In the genomic region with DNA sequence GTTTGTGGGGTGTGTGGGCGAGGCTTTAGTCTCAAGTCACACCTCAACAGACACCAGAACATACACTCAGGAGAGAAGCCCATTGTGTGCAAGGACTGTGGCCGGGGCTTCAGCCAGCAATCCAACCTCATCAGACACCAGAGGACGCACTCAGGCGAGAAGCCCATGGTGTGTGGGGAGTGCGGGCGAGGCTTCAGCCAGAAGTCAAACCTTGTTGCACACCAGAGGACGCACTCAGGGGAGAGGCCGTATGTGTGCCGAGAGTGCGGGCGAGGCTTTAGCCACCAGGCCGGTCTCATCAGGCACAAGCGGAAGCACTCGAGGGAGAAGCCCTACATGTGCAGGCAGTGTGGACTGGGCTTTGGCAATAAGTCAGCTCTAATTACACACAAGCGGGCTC, we compare ENCODE assay signal across 27 cellular contexts. TPM values are rescaled to one million over a fixed set of nuclear protein-coding genes. Genes with fewer than 3 reads are reported as not detected.
A peak's percentile ranks its signal among the peaks of the same experiment; 100 is the strongest.
DNase-seq lines count a peak whose midpoint lies in the region; ATAC-seq, FAIRE-seq and TF ChIP-seq lines count a peak whose summit lies in the region.
"Had no signal": no experiment of that assay in that cellular context is flagged by ENCODE, and none has a peak within 500 bp of the region (broad histone marks: within the 10 kb centered on the region; RNA-seq: fewer than 3 reads in every experiment).

No MANE protein-coding gene starts in this region.

- H3K4me1 ChIP-seq in GM12878 (ENCODE audit: control insufficient read depth, insufficient read depth, low read length) (no peaks in the 10 kb centered on the region), HepG2 (ENCODE audit: insufficient read depth, low read length) (no peaks in the 10 kb centered on the region), spleen (no peaks in the 10 kb centered on the region), aorta (ENCODE audit: control insufficient read depth in 1 of 2, insufficient read depth in 2 of 2, low read length in 2 of 2) (no peaks in the 10 kb centered on the region)
- H3K4me1 ChIP-seq: A549; BLaER1 treated with 17β-estradiol and CSF1 and Interleukin-3, amounts not matched to agents 10 nM and 100 nM; Caco-2 had no signal

- no peak for TF ChIP-seq EP300 in GM12878 (IDR thresholded peaks at IDR 0.05; ENCODE audit: borderline replicate concordance in 1 of 2, control insufficient read depth in 1 of 2, low read depth in 2 of 2, low read length in 2 of 2)
- TF ChIP-seq EP300 in HepG2 (IDR thresholded peaks at IDR 0.05; ENCODE audit: low read depth in 2 of 2, low read length in 2 of 2), result no peak
- no peak for TF ChIP-seq EP300 in HepG2 (CRISPR knock-in tag; IDR thresholded peaks at IDR 0.05; ENCODE audit: borderline replicate concordance)

- no peaks in the 10 kb centered on the region for H3K79me2 ChIP-seq in GM12878 (ENCODE audit: control insufficient read depth, insufficient read depth, low read length)
- H3K79me2 ChIP-seq in HepG2 (ENCODE audit: insufficient read depth, low read length), result no peaks in the 10 kb centered on the region

- RAD21 ChIA-PET in GM12878 (lab: Charles Lee; ENCODE audit: unreplicated experiment), result no interaction called here

- no peaks in the 10 kb centered on the region for H3K27me3 Mint-ChIP-seq in stimulated activated naive B cell treated with anti-CD40 and anti-IgM and Interleukin-4, amounts not matched to agents 10 μg/mL and 1 μg/mL and 100 μg/mL, for 72 hours
- H3K27me3 Mint-ChIP-seq: B cell; CD4-positive, alpha-beta T cell had no signal

- no TSS peak for BruUV-seq in GM12878 (replicated peaks; lab: Mats Ljungman, UMichigan)
- BruUV-seq in HepG2 (replicated peaks; lab: Mats Ljungman, UMichigan), result no TSS peak

- no peaks in the 10 kb centered on the region for H3K27me3 ChIP-seq in GM12878 (replicated peaks in 1 of 2; ENCODE audit: control insufficient read depth in 2 of 2, insufficient read depth in 2 of 2, low read length in 1 of 2)
- H3K27me3 ChIP-seq in HepG2 (ENCODE audit: control insufficient read depth in 1 of 2, insufficient read depth in 2 of 2, low read length in 2 of 2), result no peaks in the 10 kb centered on the region
- H3K27me3 ChIP-seq in spleen (replicated peaks in 1 of 7), result no peaks in the 10 kb centered on the region
- H3K27me3 ChIP-seq in aorta (ENCODE audit: control insufficient read depth in 1 of 2, insufficient read depth in 2 of 2, low read length in 1 of 2), result no peaks in the 10 kb centered on the region
- H3K27me3 ChIP-seq: BLaER1 treated with 17β-estradiol and CSF1 and Interleukin-3, amounts not matched to agents 10 nM and 100 nM had no signal

- H2AFZ ChIP-seq in GM12878 (ENCODE audit: control insufficient read depth, low read depth, low read length) (no peak overlapping the region), HepG2 (ENCODE audit: low read length) (no peak overlapping the region)

- 97% methylated on average over 14 of the region's 15 CpGs for WGBS in GM12878 (ENCODE audit: insufficient coverage, insufficient replicate concordance, low lambda C conversion rate, missing lambda C conversion rate)
- WGBS in HepG2 (ENCODE audit: low lambda C conversion rate), result 99% methylated on average over 15 of the region's 15 CpGs
- 97% methylated on average over 13 to 15 of the region's 15 CpGs for WGBS in spleen, 5 donors
- WGBS in aorta, 2 donors, result 97 to 98% methylated on average over 15 of the region's 15 CpGs

- no peak overlapping the region for H3K4me3 ChIP-seq in GM12878
- H3K4me3 ChIP-seq in HepG2 (replicated peaks in 1 of 3; ENCODE audit: insufficient read depth in 1 of 3, low read depth in 2 of 3, low read length in 3 of 3), result no peak overlapping the region
- no peak overlapping the region for H3K4me3 ChIP-seq in spleen
- H3K4me3 ChIP-seq in aorta (ENCODE audit: low read length in 2 of 2), result no peak overlapping the region
- H3K4me3 ChIP-seq: A549; BLaER1 treated with 17β-estradiol and CSF1 and Interleukin-3, amounts not matched to agents 10 nM and 100 nM had no signal

- H3K4me3 Mint-ChIP-seq in stimulated activated naive B cell treated with anti-CD40 and anti-IgM and Interleukin-4, amounts not matched to agents 10 μg/mL and 1 μg/mL and 100 μg/mL, for 72 hours, result no peak overlapping the region
- H3K4me3 Mint-ChIP-seq: B cell; CD4-positive, alpha-beta T cell; CD8-positive, alpha-beta T cell had no signal

- H4K20me1 ChIP-seq in GM12878 (ENCODE audit: control insufficient read depth, insufficient read depth) (no peaks in the 10 kb centered on the region), HepG2 (ENCODE audit: insufficient read depth, low read length) (no peaks in the 10 kb centered on the region)
- H4K20me1 ChIP-seq: BLaER1 treated with 17β-estradiol and CSF1 and Interleukin-3, amounts not matched to agents 10 nM and 100 nM had no signal

- H3K27ac ChIP-seq in GM12878 (ENCODE audit: control insufficient read depth, insufficient read depth), result no peak overlapping the region
- H3K27ac ChIP-seq in HepG2 (ENCODE audit: extremely low read length, insufficient read depth, low read length), result no peak overlapping the region
- H3K27ac ChIP-seq in spleen, result no peak overlapping the region
- no peak overlapping the region for H3K27ac ChIP-seq in aorta (ENCODE audit: low read depth in 1 of 2, low read length in 2 of 2)
- H3K27ac ChIP-seq: 22Rv1; A549; BLaER1 treated with 17β-estradiol and CSF1 and Interleukin-3, amounts not matched to agents 10 nM and 100 nM; C4-2B had no signal

- H3K27ac Mint-ChIP-seq in stimulated activated naive B cell treated with anti-CD40 and anti-IgM and Interleukin-4, amounts not matched to agents 10 μg/mL and 1 μg/mL and 100 μg/mL, for 72 hours, result no peak overlapping the region
- H3K27ac Mint-ChIP-seq: B cell; CD4-positive, alpha-beta T cell; CD8-positive, alpha-beta T cell had no signal

- peaks cover 29 to 48% of the 10 kb centered on the region in 2 donors for H3K36me3 Mint-ChIP-seq in stimulated activated naive B cell treated with anti-CD40 and anti-IgM and Interleukin-4, amounts not matched to agents 10 μg/mL and 1 μg/mL and 100 μg/mL, for 72 hours

- H3K9ac ChIP-seq in GM12878 (ENCODE audit: control insufficient read depth, insufficient read depth, low read length), result no peak overlapping the region
- H3K9ac ChIP-seq in HepG2 (ENCODE audit: insufficient read depth, low read depth, low read length), result no peak overlapping the region
- H3K9ac ChIP-seq: BLaER1 treated with 17β-estradiol and CSF1 and Interleukin-3, amounts not matched to agents 10 nM and 100 nM had no signal

- DNase-seq in GM12878 (ENCODE audit: low read depth, low spot score) (no peak), HepG2 (ENCODE audit: low spot score) (no peak), spleen (peak; percentile 61), aorta (no peak), HEK293T (ENCODE audit: extremely low spot score) (no peak), DMS 273 (lab: John Stamatoyannopoulos, UW; ENCODE audit: unreplicated experiment) (no peak)
- DNase-seq in stimulated activated naive B cell treated with anti-CD40 and anti-IgM and Interleukin-4, amounts not matched to agents 10 μg/mL and 1 μg/mL and 100 μg/mL, for 72 hours, result no peak
- DNase-seq: AML-193; Caco-2; Calu3; CD4-positive, alpha-beta T cell; CD8-positive, alpha-beta T cell; DMS 273 treated with DMSO at 0.1 percent for 48 hours; DMS153; DMS53; DMS79; DND-41; EL; GDM1 had no signal

- H3K4me1 Mint-ChIP-seq in stimulated activated naive B cell treated with anti-CD40 and anti-IgM and Interleukin-4, amounts not matched to agents 10 μg/mL and 1 μg/mL and 100 μg/mL, for 72 hours, result no peaks in the 10 kb centered on the region
- H3K4me1 Mint-ChIP-seq: B cell had no signal

- POLR2A ChIA-PET in GM12878 (lab: Charles Lee) (no interaction called here), HepG2 (lab: Yijun Ruan, JAX) (no interaction called here), HEK293T (lab: Yijun Ruan, JAX) (no interaction called here)

- H3K9me3 ChIP-seq in GM12878 (replicated peaks; ENCODE audit: control insufficient read depth, insufficient read depth, low read length) (no peaks in the 10 kb centered on the region), HepG2 (ENCODE audit: low read length) (no peaks in the 10 kb centered on the region), spleen (no peaks in the 10 kb centered on the region), aorta (ENCODE audit: control insufficient read depth, low read length) (no peaks in the 10 kb centered on the region)
- H3K9me3 ChIP-seq: A549; BLaER1 treated with 17β-estradiol and CSF1 and Interleukin-3, amounts not matched to agents 10 nM and 100 nM; Caco-2 had no signal

- SMC1A ChIA-PET in GM12878 (lab: Charles Lee; ENCODE audit: uncharacterized antibody, unreplicated experiment), result no interaction called here

- H3K9me3 Mint-ChIP-seq in stimulated activated naive B cell treated with anti-CD40 and anti-IgM and Interleukin-4, amounts not matched to agents 10 μg/mL and 1 μg/mL and 100 μg/mL, for 72 hours, result no peaks in the 10 kb centered on the region
- H3K9me3 Mint-ChIP-seq: CD4-positive, alpha-beta T cell; CD8-positive, alpha-beta T cell had no signal

- FAIRE-seq in GM12878 (lab: Jason Lieb, UNC) (no peak), HepG2 (lab: Jason Lieb, UNC) (no peak)
- FAIRE-seq: D721Med, GM12891, GM19239 had no signal

- H3K4me2 ChIP-seq in GM12878 (ENCODE audit: control insufficient read depth, insufficient read depth), result no peak overlapping the region
- H3K4me2 ChIP-seq in HepG2 (ENCODE audit: low read depth, low read length), result no peak overlapping the region
- H3K4me2 ChIP-seq: A549; BLaER1 treated with 17β-estradiol and CSF1 and Interleukin-3, amounts not matched to agents 10 nM and 100 nM had no signal

- ATAC-seq in GM12878, result no peak
- ATAC-seq in HepG2, result peak; percentile 45
- ATAC-seq in aorta (ENCODE audit: low FRiP score), result peak; percentile 17
- no peak for ATAC-seq in stimulated activated naive B cell treated with anti-CD40 and anti-IgM and Interleukin-4, amounts not matched to agents 10 μg/mL and 1 μg/mL and 100 μg/mL, for 72 hours (replicated peaks)
- ATAC-seq: CD8-positive, alpha-beta T cell had no signal

- TF ChIP-seq POLR2A in GM12878 (IDR thresholded peaks at IDR 0.05; ENCODE audit: low read depth, low read length) (no peak), HepG2 (IDR thresholded peaks at IDR 0.05; ENCODE audit: insufficient read depth in 1 of 2, low read depth in 2 of 2, low read length in 2 of 2) (no peak), spleen (IDR thresholded peaks at IDR 0.05) (no peak)

- no peak for TF ChIP-seq RAD21 in GM12878 (IDR thresholded peaks at IDR 0.05; ENCODE audit: insufficient read depth, low read depth, low read length)
- no peak for TF ChIP-seq RAD21 in HepG2 (CRISPR knock-in tag; IDR thresholded peaks at IDR 0.05)

- CTCF ChIA-PET in GM12878 (lab: Yijun Ruan, JAX), result no interaction called here
- CTCF ChIA-PET in HepG2 (lab: Yijun Ruan, JAX; ENCODE audit: low intra/inter-chr PET ratio, low total read pairs), result no interaction called here
- CTCF ChIA-PET in HEK293T (lab: Yijun Ruan, JAX), result no interaction called here

- TF ChIP-seq CTCF in GM12878 (IDR thresholded peaks at IDR 0.05 in 2 of 3, conservative IDR thresholded peaks at IDR 0.05 in 1 of 3; ENCODE audit: control insufficient read depth in 2 of 3, extremely low read depth in 1 of 3, insufficient read depth in 1 of 3, low read depth in 3 of 3, low read length in 3 of 3) (no peak), HepG2 (CRISPR knock-in tag; IDR thresholded peaks at IDR 0.05) (no peak), spleen (IDR thresholded peaks at IDR 0.05 in 8 of 11, conservative IDR thresholded peaks at IDR 0.05 in 3 of 11) (no peak)

- peaks cover 9 to 11% of the 10 kb centered on the region in 2 experiments; a peak in 3 of 4 replicates for H3K36me3 ChIP-seq in GM12878 (ENCODE audit: control insufficient read depth in 2 of 2, insufficient read depth in 2 of 2, low read length in 1 of 2)
- peaks cover 21 to 35% of the 10 kb centered on the region in 2 experiments for H3K36me3 ChIP-seq in HepG2 (replicated peaks in 1 of 2; ENCODE audit: control insufficient read depth in 1 of 2, insufficient read depth in 2 of 2, low read length in 2 of 2)
- peaks cover 0 to 56% (median 27%) of the 10 kb centered on the region in 6 donors for H3K36me3 ChIP-seq in spleen
- peaks cover 9 to 17% of the 10 kb centered on the region in 2 donors for H3K36me3 ChIP-seq in aorta (ENCODE audit: control insufficient read depth in 1 of 2, insufficient read depth in 2 of 2, low read length in 1 of 2)

- intact Hi-C loops in GM12878 (cut with micrococcal nuclease; ENCODE audit: unreplicated experiment) (no loop called here), HepG2 (cut with micrococcal nuclease; ENCODE audit: unreplicated experiment) (no loop called here), spleen (cut with DNase I; ENCODE audit: low total_unique reads) (no loop called here), aorta (cut with DNase I) (no loop called here)

- in situ Hi-C loops in GM12878 (cut with MboI) (no loop called here), HepG2 (cut with HindIII; ENCODE audit: extremely low pct_ligation_motif_present, low pct_unique_long_range_greater_than_20kb) (no loop called here)

RNA-seq across cellular contexts. Expression of gene ZNF133, which starts 27.8 kb away (rescaled TPM):
- 23.5 and 23.9 TPM in 2 replicates for total RNA-seq in GM12878 (2013; cell fraction: nucleolus; rRNA removed)
- total RNA-seq in GM12878 (2014; rRNA removed) (8.8 and 9.5 TPM in 2 replicates), GM12878 (2014; rRNA removed; fragmentation: Illumina TruSeq; extraction: Trizol) (8.9 and 9.1 TPM in 2 replicates), GM12878 (2021) (6.0 and 9.8 TPM in 2 replicates), HepG2 (2016; rRNA removed; fragmentation: Illumina TruSeq; extraction: Trizol) (25.9 and 26.7 TPM in 2 replicates), spleen (10 to 100 TPM in 6 of 7 donors, 1 to 10 TPM in 1; 9.5 to 16.9 (median 15.0) TPM), aorta (10 to 100 TPM; 11.9 to 19.0 TPM)
- 6.5 TPM for polyA plus RNA-seq in GM12878 (2011; ENCODE audit: low read depth)
- polyA plus RNA-seq in GM12878 (2011; rRNA removed) (6.1 and 9.3 TPM in 2 replicates), GM12878 (2014; fragmentation: Illumina TruSeq; extraction: Trizol) (6.2 and 8.4 TPM in 2 replicates), GM12878 (2014; fragmentation: Nextera tagmentation; extraction: Ambion mirVana) (1 to 10 TPM; 2.0 to 2.2 TPM), GM12878 (2014; rRNA removed) (8.5 and 8.9 TPM in 2 replicates), GM12878 (2016; fragmentation: Nextera tagmentation; extraction: Ambion mirVana) (1 to 10 TPM; 4.8 to 6.1 TPM), HepG2 (2011; rRNA removed) (23.5 and 27.2 TPM in 2 replicates), spleen (10 to 100 TPM in 2 of 3 donors, 1 to 10 TPM in 1; 8.7 to 15.6 (median 12.2) TPM), aorta (10 to 100 TPM; 12.8 to 31.4 TPM)
- polyA plus RNA-seq in GM12878 (2011; cell fraction: cytosol; rRNA removed), result 8.1 and 8.2 TPM in 2 replicates
- 33.0 and 44.8 TPM in 2 replicates for polyA plus RNA-seq in GM12878 (2011; cell fraction: nucleus; rRNA removed)
- polyA plus RNA-seq in GM12878 (2012), result 8.4 and 10.9 TPM in 2 replicates
- polyA minus RNA-seq in GM12878 (2011; rRNA and poly(A)+ RNA removed), result 11.6 and 17.1 TPM in 2 replicates
- 3.2 and 4.8 TPM in 2 replicates for polyA minus RNA-seq in GM12878 (2011; cell fraction: cytosol; rRNA and poly(A)+ RNA removed)
- polyA minus RNA-seq in GM12878 (2011; cell fraction: nucleus; rRNA and poly(A)+ RNA removed), result 7.9 and 12.3 TPM in 2 replicates
- total RNA-seq in HepG2 (2016; cell fraction: cytosol; rRNA removed; fragmentation: Illumina TruSeq; extraction: Trizol; ENCODE audit: low read depth), result 20.4 and 21.1 TPM in 2 replicates
- total RNA-seq in HepG2 (2016; cell fraction: insoluble cytoplasmic fraction; rRNA removed; fragmentation: Illumina TruSeq; extraction: Trizol), result 26.5 and 28.9 TPM in 2 replicates
- 14.9 and 18.4 TPM in 2 replicates for total RNA-seq in HepG2 (2016; cell fraction: membrane; rRNA removed; fragmentation: Illumina TruSeq; extraction: Trizol)
- 34.7 and 40.8 TPM in 2 replicates for total RNA-seq in HepG2 (2016; cell fraction: nucleus; rRNA removed; fragmentation: Illumina TruSeq; extraction: Trizol)
- 16.3 and 20.3 TPM in 2 replicates for polyA plus RNA-seq in HepG2 (2011; cell fraction: cytosol; rRNA removed)
- polyA plus RNA-seq in HepG2 (2011; cell fraction: nucleus; rRNA removed), result 66.0 and 71.0 TPM in 2 replicates
- 14.2 and 16.6 TPM in 2 replicates for polyA plus RNA-seq in HepG2 (2012)
- polyA plus RNA-seq in HepG2 (2016; cell fraction: cytosol; fragmentation: Illumina TruSeq; extraction: Trizol; ENCODE audit: low read depth), result 2.1 and 2.4 TPM in 2 replicates
- 16.5 and 16.7 TPM in 2 replicates for polyA plus RNA-seq in HepG2 (2016; cell fraction: insoluble cytoplasmic fraction; fragmentation: Illumina TruSeq; extraction: Trizol; ENCODE audit: low read depth)
- 5.2 and 5.4 TPM in 2 replicates for polyA plus RNA-seq in HepG2 (2016; cell fraction: membrane; fragmentation: Illumina TruSeq; extraction: Trizol; ENCODE audit: low read depth)
- polyA plus RNA-seq in HepG2 (2016; cell fraction: nucleus; fragmentation: Illumina TruSeq; extraction: Trizol; ENCODE audit: insufficient read depth, low read depth), result 69.3 and 73.3 TPM in 2 replicates
- 7.4 and 27.1 TPM in 2 replicates for polyA minus RNA-seq in HepG2 (2011; rRNA and poly(A)+ RNA removed; ENCODE audit: low replicate concordance)
- polyA minus RNA-seq in HepG2 (2011; cell fraction: cytosol; rRNA and poly(A)+ RNA removed), result 10.5 and 10.6 TPM in 2 replicates
- polyA minus RNA-seq in HepG2 (2011; cell fraction: nucleus; rRNA and poly(A)+ RNA removed), result 25.5 and 34.3 TPM in 2 replicates

Comparison
In these comparisons a context has a peak if more than half of its experiments do, and no peak if none do; other contexts are left out.
1. ATAC-seq: peak in HepG2 (single experiment) and aorta (single experiment); none in GM12878 (single experiment) and stimulated activated naive B cell treated with anti-CD40 and anti-IgM and Interleukin-4, amounts not matched to agents 10 μg/mL and 1 μg/mL and 100 μg/mL, for 72 hours (0 of 2).
2. Of the 75 proteins assayed by ChIP-seq in both HepG2 and GM12878: peak only in HepG2: none; only in GM12878: BCL3; in both: none; in neither: 74.